21 cellular contexts compared by ENCODE assay signal in the genomic region with DNA sequence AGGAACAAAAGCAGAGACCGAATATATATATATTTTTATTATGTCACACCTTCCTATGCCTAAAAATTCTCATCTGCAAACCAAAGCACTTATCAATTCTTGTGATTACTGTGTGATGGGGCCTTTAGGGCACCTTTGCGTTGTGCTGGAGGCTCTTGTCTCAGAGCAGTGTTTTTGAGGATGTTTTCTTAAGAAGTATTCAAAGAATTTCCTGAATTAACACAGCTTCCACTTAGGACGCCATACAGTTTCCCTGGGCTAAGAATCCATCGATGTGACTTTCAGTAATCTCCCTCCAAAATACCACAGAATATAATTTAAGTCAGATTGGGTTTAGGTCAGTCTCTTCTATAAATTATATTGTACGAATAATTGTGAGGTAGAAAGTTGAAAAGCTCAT. TPM values are rescaled to one million over a fixed set of nuclear protein-coding genes. Genes with fewer than 3 reads are reported as not detected.
DNase-seq lines count a peak whose midpoint lies in the region; ATAC-seq, FAIRE-seq and TF ChIP-seq lines count a peak whose summit lies in the region.
"Had no signal": no experiment of that assay in that cellular context is flagged by ENCODE, and none has a peak within 500 bp of the region (broad histone marks: within the 10 kb centered on the region; RNA-seq: fewer than 3 reads in every experiment).

No MANE protein-coding gene starts in this region.

- no peaks in the 10 kb centered on the region for H3K9me1 ChIP-seq in endothelial cell of umbilical vein (replicated peaks; ENCODE audit: control insufficient read depth, extremely low read depth, insufficient read depth, low read length)

- H3K4me3 ChIP-seq in endothelial cell of umbilical vein (replicated peaks in 1 of 3; ENCODE audit: insufficient read depth in 1 of 3, low read depth in 1 of 3, low read length in 3 of 3) (no peak overlapping the region), neutrophil (ENCODE audit: low read depth in 1 of 2, low read length in 1 of 2) (no peak overlapping the region)
- H3K4me3 ChIP-seq: GM23248, MG63 had no signal

- H3K27ac Mint-ChIP-seq in activated naive CD4-positive, alpha-beta T cell treated with anti-CD3 and anti-CD28 coated beads, Interleukin-2, amount 10 ng/mL, durations not matched to agents 7 days and 5 days = peak overlapping the region; percentile 67
- H3K27ac Mint-ChIP-seq in WTC11 (peak overlapping the region; percentile 24; the same call in 1 of the 2 replicates), type B pancreatic cell (no peak overlapping the region)
- H3K27ac Mint-ChIP-seq in stimulated activated memory B cell treated with anti-CD40 and anti-IgM and Interleukin-4, amounts not matched to agents 10 μg/mL and 1 μg/mL and 100 μg/mL, for 72 hours = no peak overlapping the region

- H4K20me1 ChIP-seq in endothelial cell of umbilical vein (replicated peaks; ENCODE audit: control insufficient read depth, extremely low read depth, insufficient read depth, low read length) = no peaks in the 10 kb centered on the region

- intact Hi-C loops in endothelial cell of umbilical vein (cut with micrococcal nuclease) = loop anchor here (1.0 kb wide), 1 partner anchor 22 kb away; a partner anchor contains a TSS

- H3K79me2 ChIP-seq in endothelial cell of umbilical vein (ENCODE audit: control insufficient read depth, insufficient read depth, low read length) = no peaks in the 10 kb centered on the region

- H3K9me3 ChIP-seq in endothelial cell of umbilical vein (replicated peaks; ENCODE audit: control insufficient read depth, insufficient read depth, low read length) = no peaks in the 10 kb centered on the region
- H3K9me3 ChIP-seq in neutrophil = no peaks in the 10 kb centered on the region
- H3K9me3 ChIP-seq: MG63 had no signal

- dilution Hi-C loops in endothelial cell of umbilical vein (cut with MboI; ENCODE audit: extremely low pct_ligation_motif_present, low sequenced_read_pairs) = no loop called here

- peak; percentile 84 for FAIRE-seq in endothelial cell of umbilical vein (lab: Jason Lieb, UNC)

- CTCF ChIA-PET in activated naive CD4-positive, alpha-beta T cell treated with anti-CD3 and anti-CD28 coated beads, Interleukin-2, amount 10 ng/mL, durations not matched to agents 7 days and 5 days (lab: Charles Lee) = no interaction called here
- CTCF ChIA-PET in WTC11 (lab: Charles Lee) = no interaction called here
- CTCF ChIA-PET in endothelial cell of umbilical vein (lab: Charles Lee) = interaction anchor here (0.7 to 1.2 kb wide), 5 partner anchors 17 to 388 kb away, joined by 3 to 4 read pairs (median 3); a partner anchor contains a TSS

- POLR2A ChIA-PET in WTC11 (lab: Charles Lee) (no interaction called here), endothelial cell of umbilical vein (lab: Charles Lee) (no interaction called here)

- H3K9ac ChIP-seq in endothelial cell of umbilical vein (replicated peaks; ENCODE audit: extremely low read depth, insufficient read depth, low read length) = no peak overlapping the region
- H3K9ac ChIP-seq: GM23248 had no signal

- no TSS peak for BruUV-seq in endothelial cell of umbilical vein (replicated peaks; lab: Mats Ljungman, UMichigan)

- TF ChIP-seq CTCF in WTC11 (IDR thresholded peaks at IDR 0.05) = no peak
- TF ChIP-seq CTCF in endothelial cell of umbilical vein (IDR thresholded peaks at IDR 0.05; ENCODE audit: extremely low read depth in 1 of 2, insufficient read depth in 1 of 2, low read depth in 1 of 2, low read length in 2 of 2) = no peak
- TF ChIP-seq CTCF in neutrophil (IDR thresholded peaks at IDR 0.05) = no peak
- TF ChIP-seq CTCF in type B pancreatic cell (conservative IDR thresholded peaks at IDR 0.05) = no peak

- peak overlapping the region; percentile 65 for H3K4me2 ChIP-seq in endothelial cell of umbilical vein (ENCODE audit: insufficient read depth, low read length)

- no peaks in the 10 kb centered on the region for H3K9me3 Mint-ChIP-seq in activated naive CD4-positive, alpha-beta T cell treated with anti-CD3 and anti-CD28 coated beads, Interleukin-2, amount 10 ng/mL, durations not matched to agents 7 days and 5 days
- H3K9me3 Mint-ChIP-seq in WTC11 = no peaks in the 10 kb centered on the region
- H3K9me3 Mint-ChIP-seq in type B pancreatic cell = no peaks in the 10 kb centered on the region
- no peaks in the 10 kb centered on the region for H3K9me3 Mint-ChIP-seq in stimulated activated memory B cell treated with anti-CD40 and anti-IgM and Interleukin-4, amounts not matched to agents 10 μg/mL and 1 μg/mL and 100 μg/mL, for 72 hours

- peaks cover 2% of the 10 kb centered on the region for H3K36me3 Mint-ChIP-seq in activated naive CD4-positive, alpha-beta T cell treated with anti-CD3 and anti-CD28 coated beads, Interleukin-2, amount 10 ng/mL, durations not matched to agents 7 days and 5 days
- no peaks in the 10 kb centered on the region for H3K36me3 Mint-ChIP-seq in WTC11
- H3K36me3 Mint-ChIP-seq in type B pancreatic cell = no peaks in the 10 kb centered on the region
- no peaks in the 10 kb centered on the region for H3K36me3 Mint-ChIP-seq in stimulated activated memory B cell treated with anti-CD40 and anti-IgM and Interleukin-4, amounts not matched to agents 10 μg/mL and 1 μg/mL and 100 μg/mL, for 72 hours

- no peaks in the 10 kb centered on the region for H3K36me3 ChIP-seq in endothelial cell of umbilical vein (ENCODE audit: control insufficient read depth in 2 of 2, extremely low read depth in 1 of 2, insufficient read depth in 2 of 2, low read length in 2 of 2)
- no peaks in the 10 kb centered on the region for H3K36me3 ChIP-seq in neutrophil
- H3K36me3 ChIP-seq: MG63 had no signal

- peaks cover 3% of the 10 kb centered on the region for H3K27me3 Mint-ChIP-seq in activated naive CD4-positive, alpha-beta T cell treated with anti-CD3 and anti-CD28 coated beads, Interleukin-2, amount 10 ng/mL, durations not matched to agents 7 days and 5 days
- H3K27me3 Mint-ChIP-seq in WTC11 (ENCODE audit: low read depth) = no peaks in the 10 kb centered on the region
- no peaks in the 10 kb centered on the region for H3K27me3 Mint-ChIP-seq in type B pancreatic cell
- no peaks in the 10 kb centered on the region for H3K27me3 Mint-ChIP-seq in stimulated activated memory B cell treated with anti-CD40 and anti-IgM and Interleukin-4, amounts not matched to agents 10 μg/mL and 1 μg/mL and 100 μg/mL, for 72 hours

- ATAC-seq in WTC11 = peak; percentile 70
- ATAC-seq in stimulated activated memory B cell treated with anti-CD40 and anti-IgM and Interleukin-4, amounts not matched to agents 10 μg/mL and 1 μg/mL and 100 μg/mL, for 72 hours = no peak
- ATAC-seq: Panc1, Right ventricle myocardium inferior had no signal

- DNase-seq in activated naive CD4-positive, alpha-beta T cell treated with anti-CD3 and anti-CD28 coated beads, Interleukin-2, amount 10 ng/mL, durations not matched to agents 7 days and 5 days = no peak
- no peak for DNase-seq in activated naive CD4-positive, alpha-beta T cell treated with anti-CD3 and anti-CD28 coated beads, Interleukin-2, amount 50 U/mL, for 16 hours
- DNase-seq in WTC11 (ENCODE audit: low spot score) (no peak), endothelial cell of umbilical vein (ENCODE audit: low read depth, low spot score) (peak; percentile 58), iPS-NIHi7 (ENCODE audit: extremely low spot score) (no peak), type B pancreatic cell (ENCODE audit: extremely low spot score, unreplicated experiment) (no peak)
- DNase-seq: Calu3, DMS79, GF-D8, GM23248, MG63, NCI-H1105, NCI-H1694 treated with DMSO at 0.1 percent for 48 hours, NCI-H2171, NCI-H446 treated with DMSO at 0.1 percent for 48 hours, NCI-H774 had no signal

- peaks cover 6% of the 10 kb centered on the region for H3K4me1 Mint-ChIP-seq in activated naive CD4-positive, alpha-beta T cell treated with anti-CD3 and anti-CD28 coated beads, Interleukin-2, amount 10 ng/mL, durations not matched to agents 7 days and 5 days
- peaks cover 27% of the 10 kb centered on the region for H3K4me1 Mint-ChIP-seq in WTC11
- no peaks in the 10 kb centered on the region for H3K4me1 Mint-ChIP-seq in type B pancreatic cell (ENCODE audit: unreplicated experiment)
- no peaks in the 10 kb centered on the region for H3K4me1 Mint-ChIP-seq in stimulated activated memory B cell treated with anti-CD40 and anti-IgM and Interleukin-4, amounts not matched to agents 10 μg/mL and 1 μg/mL and 100 μg/mL, for 72 hours

- H3K4me1 ChIP-seq in endothelial cell of umbilical vein (ENCODE audit: control insufficient read depth, extremely low read depth, insufficient read depth, low read length) (peaks cover 39% of the 10 kb centered on the region), neutrophil (ENCODE audit: control insufficient read depth in 1 of 2, insufficient read depth in 1 of 2, low read depth in 1 of 2, low read length in 1 of 2) (peaks cover 88 to 89% of the 10 kb centered on the region in 2 experiments)

- no peak for TF ChIP-seq POLR2A in endothelial cell of umbilical vein (IDR thresholded peaks at IDR 0.05; ENCODE audit: low read depth, low read length)

- H3K27me3 ChIP-seq in endothelial cell of umbilical vein (ENCODE audit: control insufficient read depth in 2 of 2, insufficient read depth in 2 of 2, low read length in 2 of 2) = no peaks in the 10 kb centered on the region
- no peaks in the 10 kb centered on the region for H3K27me3 ChIP-seq in neutrophil
- H3K27me3 ChIP-seq: MG63 had no signal

- H3K27ac ChIP-seq in endothelial cell of umbilical vein (ENCODE audit: insufficient read depth, low read depth, low read length) = peak overlapping the region; percentile 15
- peak overlapping the region; percentile 83 for H3K27ac ChIP-seq in neutrophil
- H3K27ac ChIP-seq: C4-2B, GM23248 had no signal

- H2AFZ ChIP-seq in endothelial cell of umbilical vein (ENCODE audit: low read depth, low read length) = peak overlapping the region; percentile 63
- H2AFZ ChIP-seq: GM23248 had no signal

- no peak overlapping the region for H3K4me3 Mint-ChIP-seq in activated naive CD4-positive, alpha-beta T cell treated with anti-CD3 and anti-CD28 coated beads, Interleukin-2, amount 10 ng/mL, durations not matched to agents 7 days and 5 days
- H3K4me3 Mint-ChIP-seq in WTC11 = no peak overlapping the region
- no peak overlapping the region for H3K4me3 Mint-ChIP-seq in type B pancreatic cell
- no peak overlapping the region for H3K4me3 Mint-ChIP-seq in stimulated activated memory B cell treated with anti-CD40 and anti-IgM and Interleukin-4, amounts not matched to agents 10 μg/mL and 1 μg/mL and 100 μg/mL, for 72 hours

TF ChIP-seq in endothelial cell of umbilical vein, 7 proteins besides CTCF, POLR2A, EP300 and RAD21 (continues in another document):
- TF ChIP-seq FOS (IDR thresholded peaks at IDR 0.05; ENCODE audit: borderline replicate concordance, insufficient read depth, low read length) = no peak

RNA-seq across cellular contexts. Expression of a gene that starts 22.0 kb away (rescaled TPM):
- 146 to 165 TPM (median 153 TPM) in 3 replicates for total RNA-seq in WTC11 (2021)
- total RNA-seq in endothelial cell of umbilical vein = 179 and 180 TPM in 2 replicates
- polyA plus RNA-seq in endothelial cell of umbilical vein = 47.5 and 58.3 TPM in 2 replicates
- polyA plus RNA-seq in endothelial cell of umbilical vein (2011; cell fraction: cytosol; rRNA removed) = 54.8 and 55.8 TPM in 2 replicates
- 85.6 and 122 TPM in 2 replicates for polyA plus RNA-seq in endothelial cell of umbilical vein (2011; cell fraction: nucleus; rRNA removed)
- polyA plus RNA-seq in endothelial cell of umbilical vein (2012) = 80.0 and 108 TPM in 2 replicates
- 163 and 192 TPM in 2 replicates for polyA minus RNA-seq in endothelial cell of umbilical vein
- polyA minus RNA-seq in endothelial cell of umbilical vein (2011; cell fraction: cytosol; rRNA and poly(A)+ RNA removed) = 137 TPM
- polyA minus RNA-seq in endothelial cell of umbilical vein (2011; cell fraction: nucleus; rRNA and poly(A)+ RNA removed) = 189 and 207 TPM in 2 replicates
- 110 and 114 TPM in 2 replicates for total RNA-seq in type B pancreatic cell (ENCODE audit: low replicate concordance)

Comparison
In these comparisons a context has a peak if more than half of its experiments do, and no peak if none do; other contexts are left out.
1. H3K27ac Mint-ChIP-seq: peak in activated naive CD4-positive, alpha-beta T cell treated with anti-CD3 and anti-CD28 coated beads, Interleukin-2, amount 10 ng/mL, durations not matched to agents 7 days and 5 days (single experiment) and WTC11 (single experiment); none in type B pancreatic cell (single experiment) and stimulated activated memory B cell treated with anti-CD40 and anti-IgM and Interleukin-4, amounts not matched to agents 10 μg/mL and 1 μg/mL and 100 μg/mL, for 72 hours (single experiment).